Comparison of ENCODE assay signal across 8 cellular contexts in the genomic region with DNA sequence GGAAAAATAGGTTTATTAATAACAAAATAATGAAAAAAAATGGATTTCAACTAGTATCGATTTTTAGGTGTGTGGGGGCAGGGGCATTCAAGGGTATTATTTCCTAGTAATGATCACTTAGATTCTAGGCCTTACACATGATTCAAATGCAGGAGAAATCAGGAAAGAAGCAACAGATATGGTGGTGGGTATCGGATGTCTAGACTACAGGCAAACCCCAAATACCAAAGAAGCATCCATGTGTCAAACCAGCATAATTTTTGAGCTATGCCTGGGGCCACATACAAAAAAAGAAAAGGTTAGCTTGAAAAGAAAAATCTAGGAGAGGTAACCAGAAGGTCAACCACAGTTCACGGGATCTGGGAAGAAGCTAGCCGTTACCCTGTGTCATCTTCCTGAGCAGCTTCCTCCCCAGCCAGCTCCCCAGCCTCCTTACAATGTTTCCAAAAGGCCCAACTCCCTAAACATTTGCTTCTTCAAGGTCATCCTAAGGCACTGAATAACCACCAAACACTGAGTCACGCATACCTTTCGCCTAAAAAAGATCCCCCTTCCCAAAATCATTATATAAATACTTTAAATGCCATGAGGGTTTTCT. TPM values are rescaled to one million over a fixed set of nuclear protein-coding genes. Genes with fewer than 3 reads are reported as not detected.
DNase-seq lines count a peak whose midpoint lies in the region; ATAC-seq, FAIRE-seq and TF ChIP-seq lines count a peak whose summit lies in the region.

No MANE protein-coding gene starts in this region.

- no peak for TF ChIP-seq CTCF in A549 (IDR thresholded peaks at IDR 0.05)
- TF ChIP-seq CTCF in HEK293 (tag by site-specific recombination; IDR thresholded peaks at IDR 0.05), result no peak

- no peaks in the 10 kb centered on the region for H3K9me3 ChIP-seq in A549
- no peaks in the 10 kb centered on the region for H3K9me3 ChIP-seq in HEK293 (ENCODE audit: control insufficient read depth, insufficient read depth, low read depth, low read length)

- H3K36me3 ChIP-seq in HEK293 (ENCODE audit: control insufficient read depth in 2 of 2, insufficient read depth in 1 of 2, low read length in 2 of 2), result no peaks in the 10 kb centered on the region

- no peaks in the 10 kb centered on the region for H3K9me3 Mint-ChIP-seq in activated CD4-positive, alpha-beta memory T cell treated with anti-CD3 and anti-CD28 coated beads for 36 hours

- POLR2A ChIA-PET in A549 (lab: Yijun Ruan, JAX) (interaction anchor here (0.6 kb wide), 1 partner anchor 50 kb away, joined by 3 read pairs; no protein-coding TSS in a partner anchor), HEK293 (lab: Yijun Ruan, JAX) (interaction anchor here (0.9 kb wide), 1 partner anchor 81 kb away, joined by 5 read pairs; no protein-coding TSS in a partner anchor)
- POLR2A ChIA-PET in activated CD4-positive, alpha-beta memory T cell treated with anti-CD3 and anti-CD28 coated beads for 36 hours (lab: Charles Lee), result interaction anchor here (0.8 to 1.4 kb wide), 2 partner anchors 9 to 50 kb away, joined by 3 read pairs; no protein-coding TSS in a partner anchor

- 20% methylated on average over 6 of the region's 6 CpGs for WGBS in A549 (ENCODE audit: missing lambda C conversion rate)

- peak overlapping the region; percentile 86 for H3K4me3 ChIP-seq in A549
- H3K4me3 ChIP-seq in HEK293 (ENCODE audit: low read depth, low read length), result peak overlapping the region; percentile 89

- CTCF ChIA-PET in A549 (lab: Yijun Ruan, JAX) (interaction anchor here (0.6 to 3.1 kb wide), 5 partner anchors 24 to 51 kb away, joined by 3 to 12 read pairs (median 3); no protein-coding TSS in a partner anchor), HEK293 (lab: Yijun Ruan, JAX) (interaction anchor here (0.8 to 1.0 kb wide), 3 partner anchors 10 to 471 kb away, joined by 3 to 4 read pairs (median 3); no protein-coding TSS in a partner anchor)
- CTCF ChIA-PET in activated CD4-positive, alpha-beta memory T cell treated with anti-CD3 and anti-CD28 coated beads for 36 hours (lab: Charles Lee), result interaction anchor here (0.9 to 1.3 kb wide), 3 partner anchors 48 to 336 kb away, joined by 3 to 5 read pairs (median 4); a partner anchor contains a TSS

- peak overlapping the region; percentile 100 for H3K4me3 Mint-ChIP-seq in activated CD4-positive, alpha-beta memory T cell treated with anti-CD3 and anti-CD28 coated beads for 36 hours

- intact Hi-C loops in activated CD4-positive, alpha-beta memory T cell treated with anti-CD3 and anti-CD28 coated beads for 36 hours (cut with micrococcal nuclease), result loop anchor here (2.0 to 10.0 kb wide), 8 partner anchors 250 to 1938 kb away; a partner anchor contains a TSS

- peak overlapping the region; percentile 99 for H3K27ac Mint-ChIP-seq in activated CD4-positive, alpha-beta memory T cell treated with anti-CD3 and anti-CD28 coated beads for 36 hours

- DNase-seq in A549 (ENCODE audit: low read depth in 1 of 2, low spot score in 1 of 2) (peak; percentile 24 to 43), islet precursor cell (peak; percentile 81), urothelium cell line (ENCODE audit: low spot score) (peak; percentile 34)
- DNase-seq in activated CD4-positive, alpha-beta memory T cell treated with anti-CD3 and anti-CD28 coated beads for 36 hours, result peak; percentile 14
- DNase-seq in stimulated activated CD4-positive, alpha-beta T cell treated with anti-CD3 and anti-CD28 coated beads, Interleukin-4, amount 100 ng/mL, for 4 hours, result no peak
- DNase-seq in stimulated activated CD4-positive, alpha-beta T cell treated with anti-CD3 and anti-CD28 coated beads, Interleukin-12 subunit alpha, Interleukin-12 subunit beta, amount 100 ng/mL, for 4 hours, result no peak

- H3K4me2 ChIP-seq in A549, result peak overlapping the region; percentile 86

- TF ChIP-seq EP300 in A549 (IDR thresholded peaks at IDR 0.05), result no peak

- TF ChIP-seq RAD21 in A549 (conservative IDR thresholded peaks at IDR 0.05 in 1 of 2, IDR thresholded peaks at IDR 0.05 in 1 of 2), result no peak

- peaks cover 27% of the 10 kb centered on the region for H3K36me3 Mint-ChIP-seq in activated CD4-positive, alpha-beta memory T cell treated with anti-CD3 and anti-CD28 coated beads for 36 hours

- H3K27me3 Mint-ChIP-seq in activated CD4-positive, alpha-beta memory T cell treated with anti-CD3 and anti-CD28 coated beads for 36 hours, result peaks cover 2% of the 10 kb centered on the region

- no peak for TF ChIP-seq POLR2A in A549 (IDR thresholded peaks at IDR 0.05; ENCODE audit: low read length)

- peaks cover 58% of the 10 kb centered on the region for H3K4me1 ChIP-seq in A549
- H3K4me1 ChIP-seq in HEK293 (ENCODE audit: control insufficient read depth, insufficient read depth, low read length), result peaks cover 27% of the 10 kb centered on the region

- peaks cover 56% of the 10 kb centered on the region for H3K4me1 Mint-ChIP-seq in activated CD4-positive, alpha-beta memory T cell treated with anti-CD3 and anti-CD28 coated beads for 36 hours (ENCODE audit: low read depth)

- no peak for FAIRE-seq in A549 (lab: Jason Lieb, UNC)
- no peak for FAIRE-seq in urothelium cell line (lab: Jason Lieb, UNC)

- H3K27ac ChIP-seq in A549, result peak overlapping the region; percentile 88 to 97
- peak overlapping the region; percentile 98; the same call in 1 of the 2 replicates for H3K27ac ChIP-seq in HEK293 (ENCODE audit: extremely low read depth, low read depth, low read length)

- no peak for ATAC-seq in A549
- no peak for ATAC-seq in GM21526 (IDR thresholded peaks at IDR 0.05; ENCODE audit: low FRiP score, unreplicated experiment)

TF ChIP-seq in A549, 52 proteins besides CTCF, POLR2A, EP300 and RAD21:
- TF ChIP-seq HDAC2 (IDR thresholded peaks at IDR 0.05) (no peak), HEYL (CRISPR knock-in tag; IDR thresholded peaks at IDR 0.05) (no peak), POLR2AphosphoS2 (conservative IDR thresholded peaks at IDR 0.05; ENCODE audit: low read length) (no peak), FOSL2 (IDR thresholded peaks at IDR 0.05) (no peak), FOSL2 (CRISPR knock-in tag; IDR thresholded peaks at IDR 0.05) (no peak)

TF ChIP-seq in HEK293, 187 proteins besides CTCF, POLR2A, EP300 and RAD21 (continues in another document):
- TF ChIP-seq ZNF16 (tag by site-specific recombination; IDR thresholded peaks at IDR 0.05; ENCODE audit: low read depth), result no peak
- TF ChIP-seq, protein P1, sequence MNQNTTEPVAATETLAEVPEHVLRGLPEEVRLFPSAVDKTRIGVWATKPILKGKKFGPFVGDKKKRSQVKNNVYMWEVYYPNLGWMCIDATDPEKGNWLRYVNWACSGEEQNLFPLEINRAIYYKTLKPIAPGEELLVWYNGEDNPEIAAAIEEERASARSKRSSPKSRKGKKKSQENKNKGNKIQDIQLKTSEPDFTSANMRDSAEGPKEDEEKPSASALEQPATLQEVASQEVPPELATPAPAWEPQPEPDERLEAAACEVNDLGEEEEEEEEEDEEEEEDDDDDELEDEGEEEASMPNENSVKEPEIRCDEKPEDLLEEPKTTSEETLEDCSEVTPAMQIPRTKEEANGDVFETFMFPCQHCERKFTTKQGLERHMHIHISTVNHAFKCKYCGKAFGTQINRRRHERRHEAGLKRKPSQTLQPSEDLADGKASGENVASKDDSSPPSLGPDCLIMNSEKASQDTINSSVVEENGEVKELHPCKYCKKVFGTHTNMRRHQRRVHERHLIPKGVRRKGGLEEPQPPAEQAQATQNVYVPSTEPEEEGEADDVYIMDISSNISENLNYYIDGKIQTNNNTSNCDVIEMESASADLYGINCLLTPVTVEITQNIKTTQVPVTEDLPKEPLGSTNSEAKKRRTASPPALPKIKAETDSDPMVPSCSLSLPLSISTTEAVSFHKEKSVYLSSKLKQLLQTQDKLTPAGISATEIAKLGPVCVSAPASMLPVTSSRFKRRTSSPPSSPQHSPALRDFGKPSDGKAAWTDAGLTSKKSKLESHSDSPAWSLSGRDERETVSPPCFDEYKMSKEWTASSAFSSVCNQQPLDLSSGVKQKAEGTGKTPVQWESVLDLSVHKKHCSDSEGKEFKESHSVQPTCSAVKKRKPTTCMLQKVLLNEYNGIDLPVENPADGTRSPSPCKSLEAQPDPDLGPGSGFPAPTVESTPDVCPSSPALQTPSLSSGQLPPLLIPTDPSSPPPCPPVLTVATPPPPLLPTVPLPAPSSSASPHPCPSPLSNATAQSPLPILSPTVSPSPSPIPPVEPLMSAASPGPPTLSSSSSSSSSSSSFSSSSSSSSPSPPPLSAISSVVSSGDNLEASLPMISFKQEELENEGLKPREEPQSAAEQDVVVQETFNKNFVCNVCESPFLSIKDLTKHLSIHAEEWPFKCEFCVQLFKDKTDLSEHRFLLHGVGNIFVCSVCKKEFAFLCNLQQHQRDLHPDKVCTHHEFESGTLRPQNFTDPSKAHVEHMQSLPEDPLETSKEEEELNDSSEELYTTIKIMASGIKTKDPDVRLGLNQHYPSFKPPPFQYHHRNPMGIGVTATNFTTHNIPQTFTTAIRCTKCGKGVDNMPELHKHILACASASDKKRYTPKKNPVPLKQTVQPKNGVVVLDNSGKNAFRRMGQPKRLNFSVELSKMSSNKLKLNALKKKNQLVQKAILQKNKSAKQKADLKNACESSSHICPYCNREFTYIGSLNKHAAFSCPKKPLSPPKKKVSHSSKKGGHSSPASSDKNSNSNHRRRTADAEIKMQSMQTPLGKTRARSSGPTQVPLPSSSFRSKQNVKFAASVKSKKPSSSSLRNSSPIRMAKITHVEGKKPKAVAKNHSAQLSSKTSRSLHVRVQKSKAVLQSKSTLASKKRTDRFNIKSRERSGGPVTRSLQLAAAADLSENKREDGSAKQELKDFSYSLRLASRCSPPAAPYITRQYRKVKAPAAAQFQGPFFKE (tag by site-specific recombination; IDR thresholded peaks at IDR 0.05; ENCODE audit: borderline replicate concordance), result no peak
- TF ChIP-seq ZFP3 (tag by site-specific recombination; IDR thresholded peaks at IDR 0.05; ENCODE audit: low read depth), result no peak
- no peak for TF ChIP-seq ZNF585B (tag by site-specific recombination; IDR thresholded peaks at IDR 0.05)

RNA-seq across cellular contexts. Expression of a gene that starts 3.2 kb away (rescaled TPM):
- polyA plus RNA-seq in A549 (2011; rRNA removed) (81.8 and 106 TPM in 2 replicates), A549 (2017; fragmentation: RNase III; extraction: RNeasy Plus Mini Kit Qiagen cat#74134 plus additional on column Dnase treatment) (38.5 to 39.4 TPM (median 38.8 TPM) in 3 replicates)
- polyA plus RNA-seq in A549 (2012; cell fraction: cytosol; rRNA removed), result 17.5 and 19.7 TPM in 2 replicates
- 8.7 and 14.1 TPM in 2 replicates for polyA plus RNA-seq in A549 (2012; cell fraction: nucleus; rRNA removed)
- polyA minus RNA-seq in A549 (2011; rRNA and poly(A)+ RNA removed), result 26.9 and 34.8 TPM in 2 replicates
- total RNA-seq in activated CD4-positive, alpha-beta memory T cell treated with anti-CD3 and anti-CD28 coated beads for 36 hours, result 100 to 1,000 TPM; 181 to 186 TPM

Comparison
In these comparisons a context has a peak if more than half of its experiments do, and no peak if none do; other contexts are left out.
1. DNase-seq: peak in A549 (2 of 2), activated CD4-positive, alpha-beta memory T cell treated with anti-CD3 and anti-CD28 coated beads for 36 hours (single experiment), islet precursor cell (single experiment) and urothelium cell line (single experiment); none in stimulated activated CD4-positive, alpha-beta T cell treated with anti-CD3 and anti-CD28 coated beads, Interleukin-4, amount 100 ng/mL, for 4 hours (0 of 2) and stimulated activated CD4-positive, alpha-beta T cell treated with anti-CD3 and anti-CD28 coated beads, Interleukin-12 subunit alpha, Interleukin-12 subunit beta, amount 100 ng/mL, for 4 hours (single experiment).